Comparison of ENCODE assay signal across 8 cellular contexts in genomic region chr15:56821721-56822425, GRCh38.
A peak's percentile ranks its signal among the peaks of the same experiment; 100 is the strongest.
DNase-seq lines count a peak whose midpoint lies in the region; ATAC-seq and TF ChIP-seq lines count a peak whose summit lies in the region.

No MANE protein-coding gene starts in this region.

- peaks cover 8% of the 10 kb centered on the region for H3K4me1 Mint-ChIP-seq in CD14-positive monocyte
- no peaks in the 10 kb centered on the region for H3K4me1 Mint-ChIP-seq in activated naive CD8-positive, alpha-beta T cell treated with anti-CD3 and anti-CD28 coated beads for 36 hours

- no peak overlapping the region for H3K4me3 Mint-ChIP-seq in CD14-positive monocyte
- no peak overlapping the region for H3K4me3 Mint-ChIP-seq in activated naive CD8-positive, alpha-beta T cell treated with anti-CD3 and anti-CD28 coated beads for 36 hours

- H3K27ac Mint-ChIP-seq in CD14-positive monocyte, result no peak overlapping the region
- H3K27ac Mint-ChIP-seq in activated naive CD8-positive, alpha-beta T cell treated with anti-CD3 and anti-CD28 coated beads for 36 hours, result no peak overlapping the region

- TF ChIP-seq CTCF in CD14-positive monocyte (IDR thresholded peaks at IDR 0.05) (peak; percentile 66), cardiac muscle cell (IDR thresholded peaks at IDR 0.05; ENCODE audit: low read depth, low read length) (peak; percentile 60)

- H3K36me3 ChIP-seq in cardiac muscle cell, result no peaks in the 10 kb centered on the region

- no peaks in the 10 kb centered on the region for H3K9me3 ChIP-seq in cardiac muscle cell (ENCODE audit: low read depth)

- H3K27me3 ChIP-seq in cardiac muscle cell, result no peaks in the 10 kb centered on the region

- DNase-seq in CD14-positive monocyte (ENCODE audit: low spot score) (peak; percentile 49), HT1080 (ENCODE audit: low read depth) (peak; percentile 60), RPMI7951 (ENCODE audit: low read depth) (peak; percentile 72), cardiac muscle cell (ENCODE audit: low read depth in 1 of 2, low spot score in 1 of 2) (peak; percentile 70 to 79), renal cortical epithelial cell (ENCODE audit: low read depth) (peak; percentile 59)
- DNase-seq in activated naive CD8-positive, alpha-beta T cell treated with anti-CD3 and anti-CD28 coated beads for 36 hours, result peak; percentile 28

- no peaks in the 10 kb centered on the region for H3K27me3 Mint-ChIP-seq in CD14-positive monocyte (ENCODE audit: low read depth in 3 of 3)
- H3K27me3 Mint-ChIP-seq in activated naive CD8-positive, alpha-beta T cell treated with anti-CD3 and anti-CD28 coated beads for 36 hours, result no peaks in the 10 kb centered on the region

- peak; percentile 79 for ATAC-seq in GM19023 (IDR thresholded peaks at IDR 0.05; ENCODE audit: unreplicated experiment)
- ATAC-seq in GM18873 (IDR thresholded peaks at IDR 0.05; ENCODE audit: low FRiP score, unreplicated experiment), result no peak

- H3K27ac ChIP-seq in cardiac muscle cell, result no peak overlapping the region

- no peaks in the 10 kb centered on the region for H3K36me3 Mint-ChIP-seq in CD14-positive monocyte
- H3K36me3 Mint-ChIP-seq in activated naive CD8-positive, alpha-beta T cell treated with anti-CD3 and anti-CD28 coated beads for 36 hours, result no peaks in the 10 kb centered on the region

- no peak overlapping the region for H3K4me3 ChIP-seq in cardiac muscle cell

- H3K9me3 Mint-ChIP-seq in CD14-positive monocyte, result peaks cover 0 to 1% (median 0%) of the 10 kb centered on the region in 7 donors
- H3K9me3 Mint-ChIP-seq in activated naive CD8-positive, alpha-beta T cell treated with anti-CD3 and anti-CD28 coated beads for 36 hours, result no peaks in the 10 kb centered on the region

- intact Hi-C loops in CD14-positive monocyte (cut with micrococcal nuclease), result loop anchor here in 1 of 2 donors (5.0 kb wide), 1 partner anchor 485 kb away; no protein-coding TSS in a partner anchor

- H3K4me1 ChIP-seq in cardiac muscle cell (ENCODE audit: low read depth), result peaks cover 9% of the 10 kb centered on the region
